Comparison of ENCODE assay signal across 8 cellular contexts in the genomic region with DNA sequence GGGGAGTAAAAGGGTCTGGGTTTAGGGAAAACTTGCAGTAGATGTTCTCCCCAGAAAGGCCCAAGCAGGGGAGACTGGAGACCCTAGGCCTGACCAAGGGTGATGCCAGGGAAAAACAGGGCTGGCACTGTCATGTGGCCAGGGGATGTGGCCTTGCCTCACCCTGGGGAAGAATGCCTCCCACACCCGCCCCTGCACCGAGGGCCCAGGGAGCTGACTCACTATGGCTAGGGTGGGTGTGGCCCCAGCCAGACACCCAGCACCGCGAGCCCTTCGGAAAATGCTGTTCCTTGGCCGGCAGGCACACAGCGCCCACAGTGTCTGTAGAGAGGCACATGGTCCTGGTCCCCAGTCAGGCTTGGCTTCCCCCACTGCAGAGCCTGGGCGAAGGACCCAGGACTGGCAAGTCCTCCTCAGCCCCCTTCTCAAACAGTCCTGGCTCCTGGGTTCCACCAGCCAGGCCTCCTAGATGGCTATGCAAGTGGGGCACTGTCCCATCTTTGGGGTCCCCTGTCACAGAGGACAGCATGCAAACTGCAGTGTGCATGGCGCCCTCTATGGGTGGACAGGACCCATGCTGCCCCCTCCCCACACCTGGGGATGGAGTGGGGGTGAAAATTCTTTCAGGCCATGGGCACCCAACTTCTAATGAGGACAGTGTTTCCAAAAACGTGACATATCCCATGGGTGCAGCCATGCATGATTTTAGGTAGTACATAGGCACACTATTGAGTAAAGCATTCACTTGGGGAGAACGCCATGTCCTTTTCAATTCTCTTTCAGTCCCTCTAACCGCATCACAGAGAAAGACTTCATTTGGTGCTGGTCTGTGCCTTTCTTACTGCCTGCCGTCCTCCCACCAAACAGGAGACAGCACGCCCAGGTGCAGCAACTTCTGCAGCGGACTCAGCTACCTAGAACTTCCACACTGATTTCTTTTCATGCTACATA. TPM values are rescaled to one million over a fixed set of nuclear protein-coding genes. Genes with fewer than 3 reads are reported as not detected.
DNase-seq lines count a peak whose midpoint lies in the region; ATAC-seq and TF ChIP-seq lines count a peak whose summit lies in the region.

No MANE protein-coding gene starts in this region.

- ATAC-seq in GM23338 (peak; percentile 92), HG03432 (IDR thresholded peaks at IDR 0.05; ENCODE audit: unreplicated experiment) (no peak)

- H3K36me3 ChIP-seq in GM23338 (ENCODE audit: insufficient read depth) = no peaks in the 10 kb centered on the region
- no peaks in the 10 kb centered on the region for H3K36me3 ChIP-seq in testis (ENCODE audit: low read depth, missing control alignments)

- 89 to 90% methylated on average over 8 of the region's 15 CpGs for WGBS in testis, 2 donors

- TF ChIP-seq CTCF in AG09319 (IDR thresholded peaks at IDR 0.05; ENCODE audit: low read depth, low read length) (peak; percentile 18), GM23338 (conservative IDR thresholded peaks at IDR 0.05; ENCODE audit: low read depth in 2 of 2) (peak; percentile 93 to 94), testis (IDR thresholded peaks at IDR 0.05) (peak in 2 of 3 experiments; percentile 18 to 31)

- intact Hi-C loops in testis (cut with DNase I; ENCODE audit: low total_unique reads) = no loop called here

- DNase-seq in AG09319 (ENCODE audit: extremely low read depth, low read depth) (no peak), GM23338 (ENCODE audit: low spot score) (peak; percentile 83), SW480 (ENCODE audit: low spot score) (peak; percentile 96), germinal center (ENCODE audit: low spot score) (peak; percentile 32), testis (peak; percentile 45), mesenteric fat pad (ENCODE audit: low spot score) (no peak)
- no peak for DNase-seq in activated effector memory CD4-positive, alpha-beta T cell treated with Interleukin-2 at 50 U/mL for 16 hours

- H2AFZ ChIP-seq in GM23338 = 0 out of 2 replicates have a peak overlapping the region, but pooled peaks have one; percentile 66

- no peak overlapping the region for H3K4me2 ChIP-seq in GM23338

- no peaks in the 10 kb centered on the region for H4K20me1 ChIP-seq in GM23338 (replicated peaks; ENCODE audit: insufficient read depth)

- TF ChIP-seq POLR2A in testis (IDR thresholded peaks at IDR 0.05) = no peak

- no peaks in the 10 kb centered on the region for H3K9me3 ChIP-seq in testis

- no peak overlapping the region for H3K27ac ChIP-seq in GM23338 (ENCODE audit: low read depth)
- no peak overlapping the region for H3K27ac ChIP-seq in testis

- H3K27me3 ChIP-seq in GM23338 (ENCODE audit: insufficient read depth) (no peaks in the 10 kb centered on the region), testis (no peaks in the 10 kb centered on the region)

- H3K27ac Mint-ChIP-seq in GM23338 = no peak overlapping the region

- H3K36me3 Mint-ChIP-seq in GM23338 (ENCODE audit: low read depth) = no peaks in the 10 kb centered on the region

- H3F3A ChIP-seq in GM23338 (replicated peaks; ENCODE audit: low read depth) = no peaks in the 10 kb centered on the region

- H3K4me3 ChIP-seq in GM23338 = no peak overlapping the region
- H3K4me3 ChIP-seq in testis = no peak overlapping the region

- no peak overlapping the region for H3K4me3 Mint-ChIP-seq in GM23338

- no peaks in the 10 kb centered on the region for H3K9me3 Mint-ChIP-seq in GM23338

- peaks cover 5% of the 10 kb centered on the region for H3K27me3 Mint-ChIP-seq in GM23338 (ENCODE audit: insufficient read depth, low read depth, poor library complexity)

- no peaks in the 10 kb centered on the region for H3K9me2 ChIP-seq in GM23338 (ENCODE audit: insufficient read depth)

- no peaks in the 10 kb centered on the region for H3K79me2 ChIP-seq in GM23338 (replicated peaks; ENCODE audit: insufficient read depth)

- no peaks in the 10 kb centered on the region for H3K4me1 ChIP-seq in GM23338 (ENCODE audit: insufficient read depth)
- no peaks in the 10 kb centered on the region for H3K4me1 ChIP-seq in testis

- peaks cover 4% of the 10 kb centered on the region; the same call in 2 of the 3 replicates for H3K4me1 Mint-ChIP-seq in GM23338

TF ChIP-seq in GM23338, 12 proteins besides CTCF, POLR2A, EP300 and RAD21:
- no peak for TF ChIP-seq CREB1 (CRISPR knock-in tag; IDR thresholded peaks at IDR 0.05; ENCODE audit: low read depth)
- no peak for TF ChIP-seq EZH2 (IDR thresholded peaks at IDR 0.05; ENCODE audit: low read depth, unreplicated experiment)
- no peak for TF ChIP-seq ZNF331 (CRISPR knock-in tag; IDR thresholded peaks at IDR 0.05; ENCODE audit: low read depth)
- TF ChIP-seq EZH2phosphoT487 (IDR thresholded peaks at IDR 0.05; ENCODE audit: unreplicated experiment) = no peak
- no peak for TF ChIP-seq NANOG (IDR thresholded peaks at IDR 0.05; ENCODE audit: borderline replicate concordance)
- TF ChIP-seq, protein P1, sequence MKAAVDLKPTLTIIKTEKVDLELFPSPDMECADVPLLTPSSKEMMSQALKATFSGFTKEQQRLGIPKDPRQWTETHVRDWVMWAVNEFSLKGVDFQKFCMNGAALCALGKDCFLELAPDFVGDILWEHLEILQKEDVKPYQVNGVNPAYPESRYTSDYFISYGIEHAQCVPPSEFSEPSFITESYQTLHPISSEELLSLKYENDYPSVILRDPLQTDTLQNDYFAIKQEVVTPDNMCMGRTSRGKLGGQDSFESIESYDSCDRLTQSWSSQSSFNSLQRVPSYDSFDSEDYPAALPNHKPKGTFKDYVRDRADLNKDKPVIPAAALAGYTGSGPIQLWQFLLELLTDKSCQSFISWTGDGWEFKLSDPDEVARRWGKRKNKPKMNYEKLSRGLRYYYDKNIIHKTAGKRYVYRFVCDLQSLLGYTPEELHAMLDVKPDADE (IDR thresholded peaks at IDR 0.05) = no peak
- TF ChIP-seq ZNF114 (CRISPR knock-in tag; IDR thresholded peaks at IDR 0.05) = no peak
- TF ChIP-seq, protein P2, sequence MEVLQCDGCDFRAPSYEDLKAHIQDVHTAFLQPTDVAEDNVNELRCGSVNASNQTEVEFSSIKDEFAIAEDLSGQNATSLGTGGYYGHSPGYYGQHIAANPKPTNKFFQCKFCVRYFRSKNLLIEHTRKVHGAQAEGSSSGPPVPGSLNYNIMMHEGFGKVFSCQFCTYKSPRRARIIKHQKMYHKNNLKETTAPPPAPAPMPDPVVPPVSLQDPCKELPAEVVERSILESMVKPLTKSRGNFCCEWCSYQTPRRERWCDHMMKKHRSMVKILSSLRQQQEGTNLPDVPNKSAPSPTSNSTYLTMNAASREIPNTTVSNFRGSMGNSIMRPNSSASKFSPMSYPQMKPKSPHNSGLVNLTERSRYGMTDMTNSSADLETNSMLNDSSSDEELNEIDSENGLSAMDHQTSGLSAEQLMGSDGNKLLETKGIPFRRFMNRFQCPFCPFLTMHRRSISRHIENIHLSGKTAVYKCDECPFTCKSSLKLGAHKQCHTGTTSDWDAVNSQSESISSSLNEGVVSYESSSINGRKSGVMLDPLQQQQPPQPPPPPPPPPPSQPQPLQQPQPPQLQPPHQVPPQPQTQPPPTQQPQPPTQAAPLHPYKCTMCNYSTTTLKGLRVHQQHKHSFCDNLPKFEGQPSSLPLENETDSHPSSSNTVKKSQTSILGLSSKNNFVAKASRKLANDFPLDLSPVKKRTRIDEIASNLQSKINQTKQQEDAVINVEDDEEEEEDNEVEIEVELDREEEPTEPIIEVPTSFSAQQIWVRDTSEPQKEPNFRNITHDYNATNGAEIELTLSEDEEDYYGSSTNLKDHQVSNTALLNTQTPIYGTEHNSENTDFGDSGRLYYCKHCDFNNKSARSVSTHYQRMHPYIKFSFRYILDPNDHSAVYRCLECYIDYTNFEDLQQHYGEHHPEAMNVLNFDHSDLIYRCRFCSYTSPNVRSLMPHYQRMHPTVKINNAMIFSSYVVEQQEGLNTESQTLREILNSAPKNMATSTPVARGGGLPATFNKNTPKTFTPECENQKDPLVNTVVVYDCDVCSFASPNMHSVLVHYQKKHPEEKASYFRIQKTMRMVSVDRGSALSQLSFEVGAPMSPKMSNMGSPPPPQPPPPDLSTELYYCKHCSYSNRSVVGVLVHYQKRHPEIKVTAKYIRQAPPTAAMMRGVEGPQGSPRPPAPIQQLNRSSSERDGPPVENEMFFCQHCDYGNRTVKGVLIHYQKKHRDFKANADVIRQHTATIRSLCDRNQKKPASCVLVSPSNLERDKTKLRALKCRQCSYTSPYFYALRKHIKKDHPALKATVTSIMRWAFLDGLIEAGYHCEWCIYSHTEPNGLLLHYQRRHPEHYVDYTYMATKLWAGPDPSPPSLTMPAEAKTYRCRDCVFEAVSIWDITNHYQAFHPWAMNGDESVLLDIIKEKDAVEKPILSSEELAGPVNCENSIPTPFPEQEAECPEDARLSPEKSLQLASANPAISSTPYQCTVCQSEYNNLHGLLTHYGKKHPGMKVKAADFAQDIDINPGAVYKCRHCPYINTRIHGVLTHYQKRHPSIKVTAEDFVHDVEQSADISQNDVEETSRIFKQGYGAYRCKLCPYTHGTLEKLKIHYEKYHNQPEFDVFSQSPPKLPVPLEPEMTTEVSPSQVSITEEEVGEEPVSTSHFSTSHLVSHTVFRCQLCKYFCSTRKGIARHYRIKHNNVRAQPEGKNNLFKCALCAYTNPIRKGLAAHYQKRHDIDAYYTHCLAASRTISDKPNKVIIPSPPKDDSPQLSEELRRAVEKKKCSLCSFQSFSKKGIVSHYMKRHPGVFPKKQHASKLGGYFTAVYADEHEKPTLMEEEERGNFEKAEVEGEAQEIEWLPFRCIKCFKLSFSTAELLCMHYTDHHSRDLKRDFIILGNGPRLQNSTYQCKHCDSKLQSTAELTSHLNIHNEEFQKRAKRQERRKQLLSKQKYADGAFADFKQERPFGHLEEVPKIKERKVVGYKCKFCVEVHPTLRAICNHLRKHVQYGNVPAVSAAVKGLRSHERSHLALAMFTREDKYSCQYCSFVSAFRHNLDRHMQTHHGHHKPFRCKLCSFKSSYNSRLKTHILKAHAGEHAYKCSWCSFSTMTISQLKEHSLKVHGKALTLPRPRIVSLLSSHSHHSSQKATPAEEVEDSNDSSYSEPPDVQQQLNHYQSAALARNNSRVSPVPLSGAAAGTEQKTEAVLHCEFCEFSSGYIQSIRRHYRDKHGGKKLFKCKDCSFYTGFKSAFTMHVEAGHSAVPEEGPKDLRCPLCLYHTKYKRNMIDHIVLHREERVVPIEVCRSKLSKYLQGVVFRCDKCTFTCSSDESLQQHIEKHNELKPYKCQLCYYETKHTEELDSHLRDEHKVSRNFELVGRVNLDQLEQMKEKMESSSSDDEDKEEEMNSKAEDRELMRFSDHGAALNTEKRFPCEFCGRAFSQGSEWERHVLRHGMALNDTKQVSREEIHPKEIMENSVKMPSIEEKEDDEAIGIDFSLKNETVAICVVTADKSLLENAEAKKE (CRISPR knock-in tag; IDR thresholded peaks at IDR 0.05) = no peak
- no peak for TF ChIP-seq JUNB (IDR thresholded peaks at IDR 0.05; ENCODE audit: unreplicated experiment)
TF ChIP-seq in GM23338: peak in this region for 0.

RNA-seq across cellular contexts. Expression of a gene that starts 15.2 kb away (rescaled TPM):
- total RNA-seq in GM23338 (2014; rRNA removed; shearing (Covaris generic)) = 1.8 TPM in 1 of 2 replicates, not detected in the other
- not detected in 2 replicates for polyA plus RNA-seq in GM23338 (2016; fragmentation: Nextera tagmentation; extraction: Ambion mirVana)
- total RNA-seq in testis = 1 to 10 TPM; 1.5 to 2.2 TPM
- polyA plus RNA-seq in testis (ENCODE audit: insufficient read depth, low read depth, low replicate concordance) = 1.4 TPM
- 0.80 TPM for total RNA-seq in mesenteric fat pad

Comparison
In these comparisons a context has a peak if more than half of its experiments do, and no peak if none do; other contexts are left out.
1. DNase-seq: peak in GM23338 (single experiment), SW480 (single experiment), germinal center (single experiment) and testis (single experiment); none in AG09319 (single experiment), mesenteric fat pad (single experiment) and activated effector memory CD4-positive, alpha-beta T cell treated with Interleukin-2 at 50 U/mL for 16 hours (single experiment).
2. CTCF ChIP-seq: peak in every context shown above with its lines; median percentile 94 in GM23338; 24 in testis; 18 in AG09319.